15 cellular contexts compared by ENCODE assay signal in genomic region chr18:43866696-43867095, GRCh38.
A peak's percentile ranks its signal among the peaks of the same experiment; 100 is the strongest.
DNase-seq lines count a peak whose midpoint lies in the region; TF ChIP-seq lines count a peak whose summit lies in the region.
"Had no signal": no experiment of that assay in that cellular context is flagged by ENCODE, and none has a peak within 500 bp of the region (broad histone marks: within the 10 kb centered on the region; RNA-seq: fewer than 3 reads in every experiment).

No MANE protein-coding gene starts in this region.

- peaks cover 7% of the 10 kb centered on the region for H3K36me3 Mint-ChIP-seq in osteocyte (ENCODE audit: unreplicated experiment)
- H3K36me3 Mint-ChIP-seq: CD4-positive, CD25-positive, alpha-beta regulatory T cell; CD8-positive, alpha-beta T cell had no signal

- no peaks in the 10 kb centered on the region for H3K27me3 Mint-ChIP-seq in osteocyte (ENCODE audit: unreplicated experiment)
- H3K27me3 Mint-ChIP-seq: B cell; CD4-positive, CD25-positive, alpha-beta regulatory T cell had no signal

- H3K4me3 Mint-ChIP-seq in osteocyte (ENCODE audit: unreplicated experiment) = no peak overlapping the region
- H3K4me3 Mint-ChIP-seq: B cell; CD4-positive, CD25-positive, alpha-beta regulatory T cell; CD8-positive, alpha-beta T cell; GM23338; HFFc6 had no signal

- peaks cover 11% of the 10 kb centered on the region for H3K9me3 Mint-ChIP-seq in osteocyte (ENCODE audit: unreplicated experiment)

- H3K27ac Mint-ChIP-seq in osteocyte (ENCODE audit: unreplicated experiment) = peak overlapping the region; percentile 57
- H3K27ac Mint-ChIP-seq: B cell; CD4-positive, CD25-positive, alpha-beta regulatory T cell; CD8-positive, alpha-beta T cell; GM23338; HFFc6 had no signal

- H3K4me1 Mint-ChIP-seq in osteocyte (ENCODE audit: unreplicated experiment) = peaks cover 89% of the 10 kb centered on the region
- H3K4me1 Mint-ChIP-seq: B cell; CD4-positive, CD25-positive, alpha-beta regulatory T cell had no signal

- no peak for TF ChIP-seq CTCF in osteocyte (IDR thresholded peaks at IDR 0.05)

- DNase-seq in M059J (ENCODE audit: low read depth) (peak; percentile 5), glomerular visceral epithelial cell (ENCODE audit: extremely low spot score) (peak; percentile 12), myocyte (ENCODE audit: low read depth) (peak; percentile 4), osteocyte (ENCODE audit: extremely low spot score, unreplicated experiment) (no peak), NCI-H82 treated with DMSO at 0.1 percent for 48 hours (lab: John Stamatoyannopoulos, UW; ENCODE audit: unreplicated experiment) (no peak), H4 (ENCODE audit: low spot score) (no peak)
- no peak for DNase-seq in stimulated activated CD4-positive, alpha-beta T cell treated with anti-CD3 and anti-CD28 coated beads, Interleukin-4, amount 100 ng/mL, for 4 hours
- DNase-seq: Caco-2; CD4-positive, CD25-positive, alpha-beta regulatory T cell; CD8-positive, alpha-beta T cell; DMS153; DND-41; HFFc6 had no signal

Comparison
In these comparisons a context has a peak if more than half of its experiments do, and no peak if none do; other contexts are left out.
1. DNase-seq: peak in M059J (single experiment), glomerular visceral epithelial cell (single experiment) and myocyte (single experiment); none in osteocyte (single experiment), NCI-H82 treated with DMSO at 0.1 percent for 48 hours (single experiment), H4 (single experiment) and stimulated activated CD4-positive, alpha-beta T cell treated with anti-CD3 and anti-CD28 coated beads, Interleukin-4, amount 100 ng/mL, for 4 hours (0 of 2).